In the genomic region with DNA sequence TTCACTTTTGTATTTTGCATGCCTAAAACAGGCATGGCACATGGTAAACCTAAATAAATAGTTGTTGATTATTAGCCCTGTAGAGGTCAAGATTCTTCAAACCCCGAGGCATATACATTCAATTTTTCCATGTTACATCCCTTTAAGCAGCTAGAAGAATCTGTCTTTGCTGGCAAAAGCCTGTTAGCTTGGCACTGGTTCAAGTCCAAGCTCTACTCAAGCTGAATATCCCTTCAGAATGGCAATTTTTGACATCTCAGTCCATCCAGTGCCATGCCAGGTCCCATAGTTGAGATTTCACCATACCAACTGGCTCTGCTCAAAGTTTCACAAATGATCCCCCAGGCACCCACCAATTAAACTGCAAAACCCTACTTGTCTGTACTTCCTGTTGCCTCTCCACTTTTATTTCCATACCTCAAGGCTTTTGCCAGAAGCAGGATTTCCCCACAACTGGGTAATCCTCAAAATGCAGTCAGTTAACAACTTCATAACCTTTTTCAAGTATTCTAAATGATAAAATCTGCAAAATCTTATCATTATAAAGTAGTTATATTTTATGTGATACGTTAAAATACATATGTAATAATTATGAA, we compare ENCODE assay signal across 22 cellular contexts. TPM values are rescaled to one million over a fixed set of nuclear protein-coding genes. Genes with fewer than 3 reads are reported as not detected.
"Had no signal": no experiment of that assay in that cellular context is flagged by ENCODE, and none has a peak within 500 bp of the region (broad histone marks: within the 10 kb centered on the region; RNA-seq: fewer than 3 reads in every experiment).

No MANE protein-coding gene starts in this region.

- H3K4me2 ChIP-seq: hepatocyte had no signal

- H3K4me1 Mint-ChIP-seq: activated CD4-positive, alpha-beta T cell treated with anti-CD3 and anti-CD28 coated beads for 36 hours; activated naive CD8-positive, alpha-beta T cell treated with anti-CD3 and anti-CD28 coated beads for 36 hours; central memory CD8-positive, alpha-beta T cell; stimulated activated naive CD8-positive, alpha-beta T cell treated with anti-CD3 and anti-CD28 coated beads, Interleukin-15, amount 100 ng/mL, for 72 hours; T-cell; WTC11 had no signal

- DNase-seq: activated CD4-positive, alpha-beta T cell treated with anti-CD3 and anti-CD28 coated beads for 36 hours; activated CD4-positive, alpha-beta T cell treated with anti-CD3 and anti-CD28 coated beads, Interleukin-2, amount 50 U/mL, for 48 hours; activated naive CD8-positive, alpha-beta T cell treated with anti-CD3 and anti-CD28 coated beads for 36 hours; activated T-cell treated with anti-CD3 and anti-CD28 coated beads for 4 hours; brain microvascular endothelial cell; effector CD8-positive, alpha-beta T cell; foreskin fibroblast; islet precursor cell; lower lobe of right lung; occipital lobe; stimulated activated CD4-positive, alpha-beta T cell treated with anti-CD3 and anti-CD28 coated beads, Interleukin-2, amount 100 ng/mL, for 24 hours; stimulated activated naive CD8-positive, alpha-beta T cell treated with anti-CD3 and anti-CD28 coated beads, Interleukin-15, amount 100 ng/mL, for 72 hours; T-cell had no signal

- H3K9me3 ChIP-seq: lower lobe of right lung, suprapubic skin had no signal

- ATAC-seq: activated CD4-positive, alpha-beta T cell treated with anti-CD3 and anti-CD28 coated beads for 36 hours; esophagus mucosa; lower lobe of right lung; natural killer cell treated with Interleukin-12 subunit alpha and Interleukin-12 subunit beta and Interleukin-15 and Interleukin-18, amount 100 ng/mL, for 72 hours; stimulated activated naive CD8-positive, alpha-beta T cell treated with anti-CD3 and anti-CD28 coated beads, Interleukin-15, amount 100 ng/mL, for 72 hours; T-cell; WTC11 had no signal

- H3K27ac ChIP-seq: brain microvascular endothelial cell, hepatocyte, lower lobe of right lung, suprapubic skin had no signal

- H3K79me2 ChIP-seq: hepatocyte had no signal

- H3K4me1 ChIP-seq: lower lobe of right lung, suprapubic skin had no signal

- H3K27ac Mint-ChIP-seq: activated CD4-positive, alpha-beta T cell treated with anti-CD3 and anti-CD28 coated beads for 36 hours; activated naive CD8-positive, alpha-beta T cell treated with anti-CD3 and anti-CD28 coated beads for 36 hours; dendritic cell treated with granulocyte-macrophage colony-stimulating factor and Interleukin-4, amounts not matched to agents 40 ng/mL and 50 ng/mL, for 4 days; natural killer cell treated with Interleukin-12 subunit alpha and Interleukin-12 subunit beta and Interleukin-15 and Interleukin-18, amount 100 ng/mL, for 72 hours; progenitor cell of endocrine pancreas; stimulated activated naive CD8-positive, alpha-beta T cell treated with anti-CD3 and anti-CD28 coated beads, Interleukin-15, amount 100 ng/mL, for 72 hours; T-cell; type B pancreatic cell; WTC11 had no signal

- H3K36me3 Mint-ChIP-seq: activated naive CD8-positive, alpha-beta T cell treated with anti-CD3 and anti-CD28 coated beads for 36 hours; natural killer cell treated with Interleukin-12 subunit alpha and Interleukin-12 subunit beta and Interleukin-15 and Interleukin-18, amount 100 ng/mL, for 72 hours; T-cell; type B pancreatic cell had no signal

- H3K9me3 Mint-ChIP-seq: natural killer cell treated with Interleukin-12 subunit alpha and Interleukin-12 subunit beta and Interleukin-15 and Interleukin-18, amount 100 ng/mL, for 72 hours had no signal

- H3K27me3 Mint-ChIP-seq: activated CD4-positive, alpha-beta T cell treated with anti-CD3 and anti-CD28 coated beads for 36 hours; central memory CD8-positive, alpha-beta T cell; dendritic cell treated with granulocyte-macrophage colony-stimulating factor and Interleukin-4, amounts not matched to agents 40 ng/mL and 50 ng/mL, for 4 days; natural killer cell treated with Interleukin-12 subunit alpha and Interleukin-12 subunit beta and Interleukin-15 and Interleukin-18, amount 100 ng/mL, for 72 hours; progenitor cell of endocrine pancreas; stimulated activated naive CD8-positive, alpha-beta T cell treated with anti-CD3 and anti-CD28 coated beads, Interleukin-15, amount 100 ng/mL, for 72 hours; type B pancreatic cell had no signal

- H3K27me3 ChIP-seq: brain microvascular endothelial cell, hepatocyte, suprapubic skin had no signal

- H3K4me3 ChIP-seq: hepatocyte, lower lobe of right lung, suprapubic skin had no signal

- H3K4me3 Mint-ChIP-seq: activated CD4-positive, alpha-beta T cell treated with anti-CD3 and anti-CD28 coated beads for 36 hours; activated naive CD8-positive, alpha-beta T cell treated with anti-CD3 and anti-CD28 coated beads for 36 hours; central memory CD8-positive, alpha-beta T cell; dendritic cell treated with granulocyte-macrophage colony-stimulating factor and Interleukin-4, amounts not matched to agents 40 ng/mL and 50 ng/mL, for 4 days; natural killer cell treated with Interleukin-12 subunit alpha and Interleukin-12 subunit beta and Interleukin-15 and Interleukin-18, amount 100 ng/mL, for 72 hours; stimulated activated naive CD8-positive, alpha-beta T cell treated with anti-CD3 and anti-CD28 coated beads, Interleukin-15, amount 100 ng/mL, for 72 hours; T-cell; type B pancreatic cell; WTC11 had no signal

- H2AFZ ChIP-seq: hepatocyte had no signal

- H3K36me3 ChIP-seq: brain microvascular endothelial cell, lower lobe of right lung, suprapubic skin had no signal

RNA-seq across cellular contexts. Expression of a gene that starts 9.0 kb away (rescaled TPM):
- total RNA-seq: activated CD4-positive, alpha-beta T cell treated with anti-CD3 and anti-CD28 coated beads for 36 hours; activated naive CD8-positive, alpha-beta T cell treated with anti-CD3 and anti-CD28 coated beads for 36 hours; natural killer cell treated with Interleukin-12 subunit alpha and Interleukin-12 subunit beta and Interleukin-15 and Interleukin-18, amount 100 ng/mL, for 72 hours; progenitor cell of endocrine pancreas had no signal
